31 cellular contexts compared by ENCODE assay signal in the genomic region with DNA sequence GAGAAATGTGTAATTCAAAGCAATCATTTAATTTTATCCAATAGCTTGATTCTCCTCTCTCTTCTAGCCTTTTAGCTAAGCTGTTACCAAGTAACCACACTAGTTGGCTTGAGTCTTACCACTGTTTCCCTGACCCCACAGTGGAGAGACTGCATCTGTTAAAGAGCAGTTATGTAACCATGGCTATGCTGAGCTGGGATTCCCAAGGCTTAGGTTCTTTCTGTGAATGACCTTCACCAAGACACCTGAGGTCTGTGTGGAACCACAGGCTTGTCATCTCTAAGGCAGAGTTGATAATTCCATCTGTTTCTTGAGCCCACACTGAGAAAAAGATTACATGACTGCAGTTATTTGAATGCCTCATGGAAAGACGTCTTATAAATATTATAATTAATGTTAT. TPM values are rescaled to one million over a fixed set of nuclear protein-coding genes. Genes with fewer than 3 reads are reported as not detected.
"Had no signal": no experiment of that assay in that cellular context is flagged by ENCODE, and none has a peak within 500 bp of the region (broad histone marks: within the 10 kb centered on the region; RNA-seq: fewer than 3 reads in every experiment).

No MANE protein-coding gene starts in this region.

- H3K27ac ChIP-seq: colonic mucosa, neutrophil, prostate gland, right atrium auricular region, stomach, thyroid gland, upper lobe of left lung, vagina had no signal

- DNase-seq: activated CD4-positive, alpha-beta memory T cell treated with anti-CD3 and anti-CD28 coated beads for 36 hours; activated CD4-positive, alpha-beta T cell treated with anti-CD3 and anti-CD28 coated beads, Interleukin-2, amount 10 ng/mL, durations not matched to agents 24 days and 14 days; activated CD4-positive, CD25-positive, alpha-beta regulatory T cell treated with anti-CD3 and anti-CD28 coated beads, Interleukin-2, amount 50 U/mL, for 72 hours; activated CD8-positive, alpha-beta memory T cell treated with anti-CD3 and anti-CD28 coated beads, Interleukin-2, amount 50 U/mL, for 4 hours; activated effector memory CD4-positive, alpha-beta T cell treated with anti-CD3 and anti-CD28 coated beads, Interleukin-2, amount 50 U/mL, for 16 hours; activated naive CD4-positive, alpha-beta T cell treated with anti-CD3 and anti-CD28 coated beads for 36 hours; activated naive CD8-positive, alpha-beta T cell treated with anti-CD3 and anti-CD28 coated beads, Interleukin-2, amount 10 ng/mL, durations not matched to agents 7 days and 5 days; activated T-cell treated with anti-CD3 and anti-CD28 coated beads, Interleukin-2, amount 50 U/mL, for 1 hour; amniotic stem cell; colonic mucosa; effector CD8-positive, alpha-beta T cell; islet precursor cell; mammary epithelial cell; naive B cell; nephron progenitor cell; stimulated activated CD4-positive, alpha-beta T cell treated with anti-CD3 and anti-CD28 coated beads, Interleukin-15, amount 100 ng/mL, for 24 hours; stimulated activated CD4-positive, alpha-beta T cell treated with anti-CD3 and anti-CD28 coated beads, Interleukin-2, amount 100 ng/mL, for 24 hours; stimulated activated naive B cell treated with anti-CD40 and anti-IgM and Interleukin-4, amounts not matched to agents 10 μg/mL and 1 μg/mL and 100 μg/mL, for 72 hours; stomach; T-helper 9 cell; thyroid gland; upper lobe of left lung had no signal

- H3K27me3 ChIP-seq: colonic mucosa, neutrophil, right atrium auricular region, stomach, thyroid gland, upper lobe of left lung, vagina had no signal

- H3K9me3 ChIP-seq: colonic mucosa, neutrophil, prostate gland, right atrium auricular region, stomach, thyroid gland, upper lobe of left lung, vagina had no signal

- H3K4me1 ChIP-seq: colonic mucosa, prostate gland, right atrium auricular region, stomach, thyroid gland, upper lobe of left lung, vagina had no signal

- FAIRE-seq: bronchial epithelial cell, endometrium, frontal cortex, TTC549 had no signal

- H3K4me3 ChIP-seq: colonic mucosa, prostate gland, right atrium auricular region, stomach, thyroid gland, upper lobe of left lung, vagina had no signal

- H3K36me3 ChIP-seq: colonic mucosa, neutrophil, prostate gland, right atrium auricular region, stomach, thyroid gland, upper lobe of left lung, vagina had no signal

- ATAC-seq: stimulated activated naive B cell treated with anti-CD40 and anti-IgM and Interleukin-4, amounts not matched to agents 10 μg/mL and 1 μg/mL and 100 μg/mL, for 72 hours had no signal

RNA-seq across cellular contexts. Expression of a gene that starts 47.6 kb away (rescaled TPM):
- total RNA-seq: activated naive CD4-positive, alpha-beta T cell treated with anti-CD3 and anti-CD28 coated beads for 36 hours; activated naive CD8-positive, alpha-beta T cell treated with anti-CD3 and anti-CD28 coated beads, Interleukin-2, amount 10 ng/mL, durations not matched to agents 7 days and 5 days; activated T-helper 1 cell treated with anti-CD3 and anti-CD28 coated beads, Interleukin-12 subunit alpha, Interleukin-12 subunit beta, Interleukin-2, Interleukin-4 antibody, amounts not matched to agents 30 ng/mL and 10 ng/mL and 1 ng/mL, durations not matched to agents 14 hours and 24 hours and 36 hours had no signal
